Comparison of ENCODE assay signal across 11 cellular contexts in the genomic region with DNA sequence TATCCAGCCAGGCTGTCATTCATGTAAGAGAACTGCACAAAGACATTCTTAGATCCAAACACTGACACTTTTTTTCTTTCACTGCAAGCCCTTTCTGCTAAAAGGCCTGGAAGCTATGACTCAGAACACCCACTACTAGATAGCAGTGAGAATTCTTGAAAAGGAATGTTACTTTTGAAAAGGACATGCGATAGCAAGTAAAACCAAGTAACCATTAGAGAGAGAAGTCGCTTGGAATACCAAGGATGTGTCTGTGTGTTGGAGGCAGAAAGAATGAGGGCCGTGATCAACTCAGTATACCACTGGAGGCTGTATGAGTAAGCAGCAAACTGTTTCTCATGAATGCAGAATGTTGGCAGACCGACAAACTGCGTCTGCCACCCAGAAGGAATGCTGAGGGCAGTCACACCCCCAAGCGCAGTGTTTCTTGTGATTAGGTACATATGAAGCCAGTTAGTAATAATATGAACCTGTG.
DNase-seq lines count a peak whose midpoint lies in the region; ATAC-seq and TF ChIP-seq lines count a peak whose summit lies in the region.
"Had no signal": no experiment of that assay in that cellular context is flagged by ENCODE, and none has a peak within 500 bp of the region (broad histone marks: within the 10 kb centered on the region; RNA-seq: fewer than 3 reads in every experiment).

No MANE protein-coding gene starts in this region.

- no peak overlapping the region for H2AK5ac ChIP-seq in trophoblast cell (ENCODE audit: low read length)

- H3K4me3 ChIP-seq in BJ (ENCODE audit: low read depth, low read length) (no peak overlapping the region), trophoblast cell (ENCODE audit: low read depth, low read length) (no peak overlapping the region)

- peak overlapping the region; percentile 45 for H2BK5ac ChIP-seq in trophoblast cell (ENCODE audit: low read depth, low read length, poor library complexity)

- H3K23ac ChIP-seq in trophoblast cell (ENCODE audit: low read length), result no peak overlapping the region

- CTCF ChIA-PET in BJ (lab: Yijun Ruan, JAX), result no interaction called here

- no peaks in the 10 kb centered on the region for H3K27me3 ChIP-seq in BJ (ENCODE audit: control insufficient read depth, insufficient read depth, low read length)
- no peaks in the 10 kb centered on the region for H3K27me3 ChIP-seq in trophoblast cell (ENCODE audit: insufficient read depth, low read length)

- H3K27ac ChIP-seq in trophoblast cell (ENCODE audit: low read depth, low read length), result peak overlapping the region; percentile 91

- no peak overlapping the region for H3K18ac ChIP-seq in trophoblast cell (ENCODE audit: low read length)

- no peaks in the 10 kb centered on the region for H3K79me2 ChIP-seq in trophoblast cell (ENCODE audit: control insufficient read depth, insufficient read depth, low read length, poor library complexity)

- peaks cover 1% of the 10 kb centered on the region for H3K79me1 ChIP-seq in trophoblast cell (ENCODE audit: low read length)

- H3K36me3 ChIP-seq in BJ (ENCODE audit: control insufficient read depth, insufficient read depth, low read length), result no peaks in the 10 kb centered on the region
- no peaks in the 10 kb centered on the region for H3K36me3 ChIP-seq in trophoblast cell (ENCODE audit: control insufficient read depth in 1 of 2, insufficient read depth in 2 of 2, low read length in 2 of 2)

- TF ChIP-seq CTCF in BJ (IDR thresholded peaks at IDR 0.05; ENCODE audit: insufficient read depth, low read depth, low read length), result no peak

- H3K4me2 ChIP-seq in trophoblast cell (ENCODE audit: low read length), result peak overlapping the region; percentile 45
- H3K4me2 ChIP-seq: SK-N-SH had no signal

- POLR2A ChIA-PET in BJ (lab: Charles Lee), result no interaction called here

- no peak for ATAC-seq in HG03039 (IDR thresholded peaks at IDR 0.05; ENCODE audit: unreplicated experiment)

- H3K14ac ChIP-seq in trophoblast cell (ENCODE audit: low read length), result no peak overlapping the region

- H2BK120ac ChIP-seq in trophoblast cell (ENCODE audit: insufficient read depth, low read length, poor library complexity), result no peak overlapping the region

- no peak overlapping the region for H4K91ac ChIP-seq in trophoblast cell (ENCODE audit: low read depth, low read length)

- H4K8ac ChIP-seq in trophoblast cell (ENCODE audit: low read depth, low read length), result no peak overlapping the region

- H2BK12ac ChIP-seq in trophoblast cell (ENCODE audit: low read length), result no peak overlapping the region

- no peak overlapping the region for H2AFZ ChIP-seq in trophoblast cell (ENCODE audit: insufficient read depth, low read length, poor library complexity)

- H3K4ac ChIP-seq in trophoblast cell (ENCODE audit: low read depth, low read length), result no peak overlapping the region

- H3K9ac ChIP-seq in trophoblast cell (ENCODE audit: low read length), result no peak overlapping the region
- H3K9ac ChIP-seq: SK-N-SH had no signal

- H3K9me3 ChIP-seq in trophoblast cell (ENCODE audit: insufficient read depth, low read depth, low read length), result no peaks in the 10 kb centered on the region
- H3K9me3 ChIP-seq: SK-N-SH had no signal

- no CpG with 5 or more reads among the region's 6 CpGs for WGBS in trophoblast cell (ENCODE audit: extremely low coverage, insufficient coverage, insufficient read length)

- peaks cover 3 to 5% of the 10 kb centered on the region in 2 experiments for H3K4me1 ChIP-seq in trophoblast cell (ENCODE audit: control insufficient read depth in 1 of 2, insufficient read depth in 2 of 2, low read length in 2 of 2)

- no peak overlapping the region for H4K12ac ChIP-seq in trophoblast cell (ENCODE audit: low read depth, low read length)

- DNase-seq in BJ (ENCODE audit: low read depth) (peak; percentile 34), RPMI8226 (peak; percentile 73), fibroblast of the conjunctiva (ENCODE audit: low read depth) (peak; percentile 82), trophoblast cell (peak; percentile 45 to 77), NCI-H1048 (lab: John Stamatoyannopoulos, UW) (no peak), DMS79 (lab: John Stamatoyannopoulos, UW) (no peak)
- DNase-seq in stimulated activated CD4-positive, alpha-beta T cell treated with anti-CD3 and anti-CD28 coated beads, Interleukin-15, amount 100 ng/mL, for 24 hours, result no peak
- DNase-seq: H9, NCI-H1436 treated with DMSO at 0.1 percent for 48 hours, SK-N-SH had no signal

Comparison
In these comparisons a context has a peak if more than half of its experiments do, and no peak if none do; other contexts are left out.
1. DNase-seq: peak in BJ (single experiment), RPMI8226 (single experiment), fibroblast of the conjunctiva (single experiment) and trophoblast cell (2 of 2); none in NCI-H1048 (single experiment), DMS79 (single experiment) and stimulated activated CD4-positive, alpha-beta T cell treated with anti-CD3 and anti-CD28 coated beads, Interleukin-15, amount 100 ng/mL, for 24 hours (single experiment).